In genomic region chr22:40436460-40437431, GRCh38 we compare ENCODE assay signal across 1 cellular context.
TF ChIP-seq lines count a peak whose summit lies in the region.

No MANE protein-coding gene starts in this region.

TF ChIP-seq in K562, 482 proteins besides CTCF, POLR2A, EP300 and RAD21 (continued from another document and continues in another):
- TF ChIP-seq, protein P1, sequence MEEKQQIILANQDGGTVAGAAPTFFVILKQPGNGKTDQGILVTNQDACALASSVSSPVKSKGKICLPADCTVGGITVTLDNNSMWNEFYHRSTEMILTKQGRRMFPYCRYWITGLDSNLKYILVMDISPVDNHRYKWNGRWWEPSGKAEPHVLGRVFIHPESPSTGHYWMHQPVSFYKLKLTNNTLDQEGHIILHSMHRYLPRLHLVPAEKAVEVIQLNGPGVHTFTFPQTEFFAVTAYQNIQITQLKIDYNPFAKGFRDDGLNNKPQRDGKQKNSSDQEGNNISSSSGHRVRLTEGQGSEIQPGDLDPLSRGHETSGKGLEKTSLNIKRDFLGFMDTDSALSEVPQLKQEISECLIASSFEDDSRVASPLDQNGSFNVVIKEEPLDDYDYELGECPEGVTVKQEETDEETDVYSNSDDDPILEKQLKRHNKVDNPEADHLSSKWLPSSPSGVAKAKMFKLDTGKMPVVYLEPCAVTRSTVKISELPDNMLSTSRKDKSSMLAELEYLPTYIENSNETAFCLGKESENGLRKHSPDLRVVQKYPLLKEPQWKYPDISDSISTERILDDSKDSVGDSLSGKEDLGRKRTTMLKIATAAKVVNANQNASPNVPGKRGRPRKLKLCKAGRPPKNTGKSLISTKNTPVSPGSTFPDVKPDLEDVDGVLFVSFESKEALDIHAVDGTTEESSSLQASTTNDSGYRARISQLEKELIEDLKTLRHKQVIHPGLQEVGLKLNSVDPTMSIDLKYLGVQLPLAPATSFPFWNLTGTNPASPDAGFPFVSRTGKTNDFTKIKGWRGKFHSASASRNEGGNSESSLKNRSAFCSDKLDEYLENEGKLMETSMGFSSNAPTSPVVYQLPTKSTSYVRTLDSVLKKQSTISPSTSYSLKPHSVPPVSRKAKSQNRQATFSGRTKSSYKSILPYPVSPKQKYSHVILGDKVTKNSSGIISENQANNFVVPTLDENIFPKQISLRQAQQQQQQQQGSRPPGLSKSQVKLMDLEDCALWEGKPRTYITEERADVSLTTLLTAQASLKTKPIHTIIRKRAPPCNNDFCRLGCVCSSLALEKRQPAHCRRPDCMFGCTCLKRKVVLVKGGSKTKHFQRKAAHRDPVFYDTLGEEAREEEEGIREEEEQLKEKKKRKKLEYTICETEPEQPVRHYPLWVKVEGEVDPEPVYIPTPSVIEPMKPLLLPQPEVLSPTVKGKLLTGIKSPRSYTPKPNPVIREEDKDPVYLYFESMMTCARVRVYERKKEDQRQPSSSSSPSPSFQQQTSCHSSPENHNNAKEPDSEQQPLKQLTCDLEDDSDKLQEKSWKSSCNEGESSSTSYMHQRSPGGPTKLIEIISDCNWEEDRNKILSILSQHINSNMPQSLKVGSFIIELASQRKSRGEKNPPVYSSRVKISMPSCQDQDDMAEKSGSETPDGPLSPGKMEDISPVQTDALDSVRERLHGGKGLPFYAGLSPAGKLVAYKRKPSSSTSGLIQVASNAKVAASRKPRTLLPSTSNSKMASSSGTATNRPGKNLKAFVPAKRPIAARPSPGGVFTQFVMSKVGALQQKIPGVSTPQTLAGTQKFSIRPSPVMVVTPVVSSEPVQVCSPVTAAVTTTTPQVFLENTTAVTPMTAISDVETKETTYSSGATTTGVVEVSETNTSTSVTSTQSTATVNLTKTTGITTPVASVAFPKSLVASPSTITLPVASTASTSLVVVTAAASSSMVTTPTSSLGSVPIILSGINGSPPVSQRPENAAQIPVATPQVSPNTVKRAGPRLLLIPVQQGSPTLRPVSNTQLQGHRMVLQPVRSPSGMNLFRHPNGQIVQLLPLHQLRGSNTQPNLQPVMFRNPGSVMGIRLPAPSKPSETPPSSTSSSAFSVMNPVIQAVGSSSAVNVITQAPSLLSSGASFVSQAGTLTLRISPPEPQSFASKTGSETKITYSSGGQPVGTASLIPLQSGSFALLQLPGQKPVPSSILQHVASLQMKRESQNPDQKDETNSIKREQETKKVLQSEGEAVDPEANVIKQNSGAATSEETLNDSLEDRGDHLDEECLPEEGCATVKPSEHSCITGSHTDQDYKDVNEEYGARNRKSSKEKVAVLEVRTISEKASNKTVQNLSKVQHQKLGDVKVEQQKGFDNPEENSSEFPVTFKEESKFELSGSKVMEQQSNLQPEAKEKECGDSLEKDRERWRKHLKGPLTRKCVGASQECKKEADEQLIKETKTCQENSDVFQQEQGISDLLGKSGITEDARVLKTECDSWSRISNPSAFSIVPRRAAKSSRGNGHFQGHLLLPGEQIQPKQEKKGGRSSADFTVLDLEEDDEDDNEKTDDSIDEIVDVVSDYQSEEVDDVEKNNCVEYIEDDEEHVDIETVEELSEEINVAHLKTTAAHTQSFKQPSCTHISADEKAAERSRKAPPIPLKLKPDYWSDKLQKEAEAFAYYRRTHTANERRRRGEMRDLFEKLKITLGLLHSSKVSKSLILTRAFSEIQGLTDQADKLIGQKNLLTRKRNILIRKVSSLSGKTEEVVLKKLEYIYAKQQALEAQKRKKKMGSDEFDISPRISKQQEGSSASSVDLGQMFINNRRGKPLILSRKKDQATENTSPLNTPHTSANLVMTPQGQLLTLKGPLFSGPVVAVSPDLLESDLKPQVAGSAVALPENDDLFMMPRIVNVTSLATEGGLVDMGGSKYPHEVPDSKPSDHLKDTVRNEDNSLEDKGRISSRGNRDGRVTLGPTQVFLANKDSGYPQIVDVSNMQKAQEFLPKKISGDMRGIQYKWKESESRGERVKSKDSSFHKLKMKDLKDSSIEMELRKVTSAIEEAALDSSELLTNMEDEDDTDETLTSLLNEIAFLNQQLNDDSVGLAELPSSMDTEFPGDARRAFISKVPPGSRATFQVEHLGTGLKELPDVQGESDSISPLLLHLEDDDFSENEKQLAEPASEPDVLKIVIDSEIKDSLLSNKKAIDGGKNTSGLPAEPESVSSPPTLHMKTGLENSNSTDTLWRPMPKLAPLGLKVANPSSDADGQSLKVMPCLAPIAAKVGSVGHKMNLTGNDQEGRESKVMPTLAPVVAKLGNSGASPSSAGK (IDR thresholded peaks at IDR 0.05) = 0 out of 2 replicates have a peak, but pooled peaks have one; percentile 15
- peak; percentile 69 for TF ChIP-seq CBFA2T3 (IDR thresholded peaks at IDR 0.05)
- no peak for TF ChIP-seq OTX1 (CRISPR knock-in tag; IDR thresholded peaks at IDR 0.05)
- no peak for TF ChIP-seq HDAC6 (IDR thresholded peaks at IDR 0.05; ENCODE audit: low read depth, low read length)
- no peak for TF ChIP-seq ZSCAN32 (CRISPR knock-in tag; IDR thresholded peaks at IDR 0.05)
- TF ChIP-seq CREBBP (IDR thresholded peaks at IDR 0.05; ENCODE audit: low read depth, low read length) = no peak
- no peak for TF ChIP-seq E2F6 (IDR thresholded peaks at IDR 0.05; ENCODE audit: borderline replicate concordance in 1 of 2, extremely low read depth in 1 of 2, insufficient read depth in 1 of 2, insufficient read length in 1 of 2, low read depth in 1 of 2, low read length in 1 of 2, poor library complexity in 1 of 2, severe bottlenecking in 1 of 2)
- TF ChIP-seq ZNF174 (CRISPR knock-in tag; IDR thresholded peaks at IDR 0.05) = no peak
- peak; percentile 36; the same call in 1 of the 2 replicates for TF ChIP-seq KLF16 (IDR thresholded peaks at IDR 0.05)
- no peak for TF ChIP-seq ZSCAN29 (IDR thresholded peaks at IDR 0.05)
- no peak for TF ChIP-seq LCOR (CRISPR knock-in tag; IDR thresholded peaks at IDR 0.05)
- no peak for TF ChIP-seq ZNF780A (CRISPR knock-in tag; IDR thresholded peaks at IDR 0.05)
- TF ChIP-seq CHD4 (IDR thresholded peaks at IDR 0.05; ENCODE audit: insufficient read depth, insufficient replicate concordance, low read depth, low read length, poor library complexity, severe bottlenecking) = no peak
- TF ChIP-seq NCOA1 (IDR thresholded peaks at IDR 0.05; ENCODE audit: low read depth) = no peak
- no peak for TF ChIP-seq ARID4B (CRISPR knock-in tag; IDR thresholded peaks at IDR 0.05)
- TF ChIP-seq BCL6 (CRISPR knock-in tag; IDR thresholded peaks at IDR 0.05) = no peak
- no peak for TF ChIP-seq NONO (IDR thresholded peaks at IDR 0.05; ENCODE audit: low read depth in 2 of 2, low read length in 1 of 2)
- TF ChIP-seq, protein P2, sequence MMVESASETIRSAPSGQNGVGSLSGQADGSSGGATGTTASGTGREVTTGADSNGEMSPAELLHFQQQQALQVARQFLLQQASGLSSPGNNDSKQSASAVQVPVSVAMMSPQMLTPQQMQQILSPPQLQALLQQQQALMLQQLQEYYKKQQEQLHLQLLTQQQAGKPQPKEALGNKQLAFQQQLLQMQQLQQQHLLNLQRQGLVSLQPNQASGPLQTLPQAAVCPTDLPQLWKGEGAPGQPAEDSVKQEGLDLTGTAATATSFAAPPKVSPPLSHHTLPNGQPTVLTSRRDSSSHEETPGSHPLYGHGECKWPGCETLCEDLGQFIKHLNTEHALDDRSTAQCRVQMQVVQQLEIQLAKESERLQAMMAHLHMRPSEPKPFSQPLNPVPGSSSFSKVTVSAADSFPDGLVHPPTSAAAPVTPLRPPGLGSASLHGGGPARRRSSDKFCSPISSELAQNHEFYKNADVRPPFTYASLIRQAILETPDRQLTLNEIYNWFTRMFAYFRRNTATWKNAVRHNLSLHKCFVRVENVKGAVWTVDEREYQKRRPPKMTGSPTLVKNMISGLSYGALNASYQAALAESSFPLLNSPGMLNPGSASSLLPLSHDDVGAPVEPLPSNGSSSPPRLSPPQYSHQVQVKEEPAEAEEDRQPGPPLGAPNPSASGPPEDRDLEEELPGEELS (CRISPR knock-in tag; IDR thresholded peaks at IDR 0.05; ENCODE audit: borderline replicate concordance) = no peak
- TF ChIP-seq CHD2 (IDR thresholded peaks at IDR 0.05; ENCODE audit: low read depth, low read length) = no peak
- TF ChIP-seq, protein P3, sequence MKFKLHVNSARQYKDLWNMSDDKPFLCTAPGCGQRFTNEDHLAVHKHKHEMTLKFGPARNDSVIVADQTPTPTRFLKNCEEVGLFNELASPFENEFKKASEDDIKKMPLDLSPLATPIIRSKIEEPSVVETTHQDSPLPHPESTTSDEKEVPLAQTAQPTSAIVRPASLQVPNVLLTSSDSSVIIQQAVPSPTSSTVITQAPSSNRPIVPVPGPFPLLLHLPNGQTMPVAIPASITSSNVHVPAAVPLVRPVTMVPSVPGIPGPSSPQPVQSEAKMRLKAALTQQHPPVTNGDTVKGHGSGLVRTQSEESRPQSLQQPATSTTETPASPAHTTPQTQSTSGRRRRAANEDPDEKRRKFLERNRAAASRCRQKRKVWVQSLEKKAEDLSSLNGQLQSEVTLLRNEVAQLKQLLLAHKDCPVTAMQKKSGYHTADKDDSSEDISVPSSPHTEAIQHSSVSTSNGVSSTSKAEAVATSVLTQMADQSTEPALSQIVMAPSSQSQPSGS (CRISPR knock-in tag; IDR thresholded peaks at IDR 0.05) = no peak
- TF ChIP-seq RBM14 (IDR thresholded peaks at IDR 0.05; ENCODE audit: borderline replicate concordance, insufficient read depth, low read depth, low read length) = no peak
- TF ChIP-seq LEF1 (IDR thresholded peaks at IDR 0.05) = peak; percentile 86; the same call in 1 of the 2 replicates
- no peak for TF ChIP-seq MEF2D (tag; conservative IDR thresholded peaks at IDR 0.05; ENCODE audit: low read depth)
- no peak for TF ChIP-seq ZNF589 (CRISPR knock-in tag; IDR thresholded peaks at IDR 0.05; ENCODE audit: low read depth)
- TF ChIP-seq SRSF9 (IDR thresholded peaks at IDR 0.05; ENCODE audit: borderline replicate concordance, low read depth, low read length) = no peak
- TF ChIP-seq, protein P4, sequence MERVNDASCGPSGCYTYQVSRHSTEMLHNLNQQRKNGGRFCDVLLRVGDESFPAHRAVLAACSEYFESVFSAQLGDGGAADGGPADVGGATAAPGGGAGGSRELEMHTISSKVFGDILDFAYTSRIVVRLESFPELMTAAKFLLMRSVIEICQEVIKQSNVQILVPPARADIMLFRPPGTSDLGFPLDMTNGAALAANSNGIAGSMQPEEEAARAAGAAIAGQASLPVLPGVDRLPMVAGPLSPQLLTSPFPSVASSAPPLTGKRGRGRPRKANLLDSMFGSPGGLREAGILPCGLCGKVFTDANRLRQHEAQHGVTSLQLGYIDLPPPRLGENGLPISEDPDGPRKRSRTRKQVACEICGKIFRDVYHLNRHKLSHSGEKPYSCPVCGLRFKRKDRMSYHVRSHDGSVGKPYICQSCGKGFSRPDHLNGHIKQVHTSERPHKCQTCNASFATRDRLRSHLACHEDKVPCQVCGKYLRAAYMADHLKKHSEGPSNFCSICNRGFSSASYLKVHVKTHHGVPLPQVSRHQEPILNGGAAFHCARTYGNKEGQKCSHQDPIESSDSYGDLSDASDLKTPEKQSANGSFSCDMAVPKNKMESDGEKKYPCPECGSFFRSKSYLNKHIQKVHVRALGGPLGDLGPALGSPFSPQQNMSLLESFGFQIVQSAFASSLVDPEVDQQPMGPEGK (CRISPR knock-in tag; IDR thresholded peaks at IDR 0.05; ENCODE audit: borderline replicate concordance) = no peak
- TF ChIP-seq RNF2 (IDR thresholded peaks at IDR 0.05) = 0 out of 2 replicates have a peak, but pooled peaks have one; percentile 27
- TF ChIP-seq TRIM25 (IDR thresholded peaks at IDR 0.05; ENCODE audit: borderline replicate concordance) = no peak
- peak; percentile 77 for TF ChIP-seq TCF3 (CRISPR knock-in tag; IDR thresholded peaks at IDR 0.05)
- no peak for TF ChIP-seq EWSR1 (IDR thresholded peaks at IDR 0.05; ENCODE audit: borderline replicate concordance, low read depth, partially characterized antibody)
- no peak for TF ChIP-seq SIRT6 (IDR thresholded peaks at IDR 0.05; ENCODE audit: low read depth, low read length)
- peak; percentile 41; the same call in 1 of the 2 replicates for TF ChIP-seq ARID1B (IDR thresholded peaks at IDR 0.05)
- TF ChIP-seq BRF1 (IDR thresholded peaks at IDR 0.05; ENCODE audit: borderline replicate concordance, extremely low read depth, insufficient read length) = no peak
